Comparison of ENCODE assay signal across 9 cellular contexts in the genomic region with DNA sequence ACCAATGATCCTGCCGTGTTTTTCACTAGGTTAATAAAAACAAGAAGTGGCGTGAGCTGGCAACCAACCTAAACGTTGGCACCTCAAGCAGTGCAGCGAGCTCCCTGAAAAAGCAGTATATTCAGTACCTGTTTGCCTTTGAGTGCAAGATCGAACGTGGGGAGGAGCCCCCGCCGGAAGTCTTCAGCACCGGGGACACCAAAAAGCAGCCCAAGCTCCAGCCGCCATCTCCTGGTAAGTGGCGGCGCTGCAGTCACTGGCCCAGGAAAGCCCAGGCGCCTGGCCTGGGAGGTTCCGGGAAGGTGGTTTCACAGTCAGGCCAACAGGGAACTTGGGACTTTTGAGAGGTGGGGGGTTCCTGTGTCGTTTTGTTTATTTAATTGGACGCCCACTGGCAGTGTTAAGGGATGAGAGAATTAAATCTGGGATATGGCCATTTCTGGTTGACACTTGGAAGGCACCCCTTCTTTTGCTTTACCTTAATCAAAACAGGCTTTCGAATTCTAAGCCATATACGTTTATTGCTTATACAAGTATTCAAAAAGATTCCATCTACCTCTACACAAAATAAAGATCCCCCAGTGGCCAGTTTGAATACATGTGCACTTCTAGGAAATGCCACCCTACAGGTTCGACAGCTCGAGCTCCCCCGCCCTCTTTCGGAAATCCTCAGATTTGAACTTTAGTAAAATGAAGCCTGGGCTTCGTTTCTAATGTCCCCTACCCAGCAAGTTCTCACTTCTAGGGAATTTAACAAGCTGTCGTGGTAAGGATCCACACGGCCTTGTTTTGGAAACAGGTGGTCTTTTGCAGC.
DNase-seq lines count a peak whose midpoint lies in the region; ATAC-seq and TF ChIP-seq lines count a peak whose summit lies in the region.
"Had no signal": no experiment of that assay in that cellular context is flagged by ENCODE, and none has a peak within 500 bp of the region (broad histone marks: within the 10 kb centered on the region; RNA-seq: fewer than 3 reads in every experiment).

No MANE protein-coding gene starts in this region.

- peak overlapping the region; percentile 76 for H3K27ac Mint-ChIP-seq in progenitor cell of endocrine pancreas
- H3K27ac Mint-ChIP-seq: activated naive CD8-positive, alpha-beta T cell had no signal

- H3K9me3 ChIP-seq in SU-DHL-6 (ENCODE audit: insufficient read depth, low read length) (no peaks in the 10 kb centered on the region), heart left ventricle (no peaks in the 10 kb centered on the region)

- H3K4me1 ChIP-seq in heart left ventricle = peaks cover 0 to 38% (median 14%) of the 10 kb centered on the region in 12 donors

- H3F3A ChIP-seq in SU-DHL-6 (ENCODE audit: insufficient read depth) = no peaks in the 10 kb centered on the region

- H3K27me3 ChIP-seq in SU-DHL-6 (ENCODE audit: low read length) (no peaks in the 10 kb centered on the region), heart left ventricle (no peaks in the 10 kb centered on the region)

- no peaks in the 10 kb centered on the region for H3K9me3 Mint-ChIP-seq in progenitor cell of endocrine pancreas (ENCODE audit: low read depth)

- H2AFZ ChIP-seq in SU-DHL-6 (ENCODE audit: low read depth, low read length, severe bottlenecking) = no peak overlapping the region

- no peaks in the 10 kb centered on the region for H3K9me2 ChIP-seq in SU-DHL-6 (replicated peaks; ENCODE audit: insufficient read depth, low read length)

- H3K4me3 ChIP-seq in SU-DHL-6 (ENCODE audit: insufficient read depth, low read length, poor library complexity, severe bottlenecking) = no peak overlapping the region
- peak overlapping the region in 2 of 12 donors; percentile 35 to 41 for H3K4me3 ChIP-seq in heart left ventricle

- no peak overlapping the region for H3K27ac ChIP-seq in SU-DHL-6 (ENCODE audit: low read depth, low read length)
- no peak overlapping the region for H3K27ac ChIP-seq in heart left ventricle

- ATAC-seq in heart left ventricle = peak; percentile 23 to 81 (median 76)
- no peak for ATAC-seq in GM18858 (IDR thresholded peaks at IDR 0.05; ENCODE audit: unreplicated experiment)

- intact Hi-C loops in heart left ventricle (cut with DNase I) = loop anchor here (2.0 to 10.0 kb wide), 15 partner anchors 42 to 1860 kb away; a partner anchor contains a TSS

- peak; percentile 78 for DNase-seq in Daoy (ENCODE audit: low read depth)
- DNase-seq in Kasumi-1 (lab: John Stamatoyannopoulos, UW) = peak; percentile 33 to 39
- peak; percentile 16 for DNase-seq in activated naive CD8-positive, alpha-beta T cell treated with anti-CD3 and anti-CD28 coated beads, Interleukin-2, amount 50 U/mL, for 16 hours (ENCODE audit: low read depth, low spot score)
- peak; percentile 58 to 79 (median 73) for DNase-seq in heart left ventricle
- DNase-seq in progenitor cell of endocrine pancreas (ENCODE audit: low spot score, unreplicated experiment) = peak; percentile 58
- DNase-seq in ureter (ENCODE audit: low spot score) = peak; percentile 74

- no peak overlapping the region for H3K4me2 ChIP-seq in SU-DHL-6 (ENCODE audit: low read depth, low read length, poor library complexity, severe bottlenecking)

- TF ChIP-seq POLR2A in heart left ventricle (IDR thresholded peaks at IDR 0.05) = no peak

- H3K9ac ChIP-seq in SU-DHL-6 (ENCODE audit: low read length) = no peak overlapping the region

- 50 to 57% (median 54%) methylated on average over 25 of the region's 25 CpGs for WGBS in heart left ventricle, 4 donors

- H4K20me1 ChIP-seq in SU-DHL-6 (ENCODE audit: low read depth, low read length) = no peaks in the 10 kb centered on the region

- no peak overlapping the region for H3K4me3 Mint-ChIP-seq in progenitor cell of endocrine pancreas (ENCODE audit: low read depth)
- H3K4me3 Mint-ChIP-seq: activated naive CD8-positive, alpha-beta T cell had no signal

- no peaks in the 10 kb centered on the region for H3K79me2 ChIP-seq in SU-DHL-6 (ENCODE audit: insufficient read depth, low read length)

- H3K4me1 Mint-ChIP-seq in progenitor cell of endocrine pancreas (ENCODE audit: low read depth) = peaks cover 33% of the 10 kb centered on the region

- peak; percentile 38 for TF ChIP-seq CTCF in SU-DHL-6 (IDR thresholded peaks at IDR 0.05; ENCODE audit: insufficient read depth, low read length, poor library complexity, severe bottlenecking)
- peak; percentile 69 to 95 (median 90) for TF ChIP-seq CTCF in heart left ventricle (IDR thresholded peaks at IDR 0.05)
- peak; percentile 89 for TF ChIP-seq CTCF in progenitor cell of endocrine pancreas (IDR thresholded peaks at IDR 0.05; ENCODE audit: unreplicated experiment)

- H3K36me3 ChIP-seq in SU-DHL-6 (ENCODE audit: low read length) (peaks cover 6% of the 10 kb centered on the region; the same call in 1 of the 2 replicates), heart left ventricle (peaks cover 0 to 87% (median 57%) of the 10 kb centered on the region in 9 donors)

- no peaks in the 10 kb centered on the region for H3K27me3 Mint-ChIP-seq in progenitor cell of endocrine pancreas
- H3K27me3 Mint-ChIP-seq: activated naive CD8-positive, alpha-beta T cell had no signal

- H3K36me3 Mint-ChIP-seq in progenitor cell of endocrine pancreas (ENCODE audit: insufficient read depth) = peaks cover 17% of the 10 kb centered on the region

Comparison
In these comparisons a context has a peak if more than half of its experiments do, and no peak if none do; other contexts are left out.
1. DNase-seq: peak in every context shown above with its lines; median percentile 78 in Daoy; 74 in ureter; 73 in heart left ventricle; 58 in progenitor cell of endocrine pancreas; 36 in Kasumi-1; 16 in activated naive CD8-positive, alpha-beta T cell treated with anti-CD3 and anti-CD28 coated beads, Interleukin-2, amount 50 U/mL, for 16 hours.
2. CTCF ChIP-seq: peak in every context shown above with its lines; median percentile 90 in heart left ventricle; 89 in progenitor cell of endocrine pancreas; 38 in SU-DHL-6.